8 cellular contexts compared by ENCODE assay signal in the genomic region with DNA sequence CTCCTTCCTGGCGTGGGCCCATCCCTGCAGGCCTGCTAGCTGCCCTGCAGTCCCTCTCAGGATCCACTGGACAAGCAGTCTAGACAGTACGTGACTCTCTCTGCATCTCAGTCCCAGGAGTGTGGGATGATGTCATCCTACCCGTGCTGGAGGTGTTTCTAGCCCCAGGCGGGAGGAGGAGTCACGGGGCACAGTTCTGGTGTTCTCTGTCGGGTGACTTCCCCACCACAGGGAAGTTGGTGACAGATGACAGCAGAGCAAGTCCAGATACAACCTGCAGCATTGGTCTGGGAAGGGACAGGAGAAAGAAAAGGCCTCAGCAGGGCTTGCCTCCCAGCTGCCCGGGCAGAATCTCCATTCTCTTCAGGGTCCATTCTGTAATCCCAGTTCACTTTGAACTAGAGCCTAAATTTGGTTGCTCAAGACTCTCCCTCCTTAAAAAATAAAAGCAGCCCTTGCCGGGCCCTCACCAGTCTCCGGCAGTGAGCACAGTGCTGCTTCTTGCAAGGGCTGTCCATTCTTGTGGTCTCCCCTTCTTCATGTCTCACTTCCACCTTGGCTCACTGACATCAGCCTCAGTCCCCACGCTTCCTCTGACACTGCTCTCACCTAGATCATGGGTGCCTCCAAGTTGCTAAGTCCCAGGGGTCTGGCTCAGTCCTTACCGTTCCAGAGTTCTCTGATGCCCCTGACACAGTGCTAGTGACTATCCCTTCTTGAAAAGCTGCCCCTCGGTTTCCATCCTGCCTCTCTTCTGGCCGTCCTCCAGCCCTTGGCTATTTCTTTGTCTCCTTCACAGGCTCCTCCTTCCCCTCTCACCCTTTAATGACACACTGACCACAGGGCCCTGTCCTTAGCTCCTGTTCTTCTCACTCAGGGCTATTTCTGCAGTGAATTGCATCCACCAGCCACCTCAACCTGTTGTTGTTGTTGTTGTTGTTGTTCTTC. TPM values are rescaled to one million over a fixed set of nuclear protein-coding genes. Genes with fewer than 3 reads are reported as not detected.
A peak's percentile ranks its signal among the peaks of the same experiment; 100 is the strongest.
DNase-seq lines count a peak whose midpoint lies in the region; ATAC-seq and TF ChIP-seq lines count a peak whose summit lies in the region.

No MANE protein-coding gene starts in this region.

- no peaks in the 10 kb centered on the region for H3K27me3 ChIP-seq in BLaER1 treated with 17β-estradiol and CSF1 and Interleukin-3, amounts not matched to agents 10 nM and 100 nM
- H3K27me3 ChIP-seq in hepatocyte, result no peaks in the 10 kb centered on the region

- peaks cover 38 to 55% (median 49%) of the 10 kb centered on the region in 10 experiments for H3K4me1 ChIP-seq in BLaER1 treated with 17β-estradiol and CSF1 and Interleukin-3, amounts not matched to agents 10 nM and 100 nM
- H3K4me1 ChIP-seq in hepatocyte (ENCODE audit: insufficient read depth), result peaks cover 38% of the 10 kb centered on the region

- H3K27ac Mint-ChIP-seq in activated naive CD4-positive, alpha-beta T cell treated with anti-CD3 and anti-CD28 coated beads, Interleukin-2, amount 10 ng/mL, durations not matched to agents 7 days and 5 days, result peak overlapping the region; percentile 61

- H3K4me1 Mint-ChIP-seq in activated naive CD4-positive, alpha-beta T cell treated with anti-CD3 and anti-CD28 coated beads, Interleukin-2, amount 10 ng/mL, durations not matched to agents 7 days and 5 days, result peaks cover 19% of the 10 kb centered on the region

- peak; percentile 95 for ATAC-seq in HG03135 (IDR thresholded peaks at IDR 0.05; ENCODE audit: unreplicated experiment)

- peak overlapping the region; percentile 67 for H3K4me3 Mint-ChIP-seq in activated naive CD4-positive, alpha-beta T cell treated with anti-CD3 and anti-CD28 coated beads, Interleukin-2, amount 10 ng/mL, durations not matched to agents 7 days and 5 days

- H3K36me3 ChIP-seq in BLaER1 treated with 17β-estradiol and CSF1 and Interleukin-3, amounts not matched to agents 10 nM and 100 nM, result no peaks in the 10 kb centered on the region
- no peaks in the 10 kb centered on the region for H3K36me3 ChIP-seq in hepatocyte (replicated peaks; ENCODE audit: insufficient read depth, low read depth)

- H3K9me3 Mint-ChIP-seq in activated naive CD4-positive, alpha-beta T cell treated with anti-CD3 and anti-CD28 coated beads, Interleukin-2, amount 10 ng/mL, durations not matched to agents 7 days and 5 days, result no peaks in the 10 kb centered on the region

- peak overlapping the region; percentile 14 for H2AFZ ChIP-seq in hepatocyte

- 48% methylated on average over 13 of the region's 13 CpGs for WGBS in hepatocyte (ENCODE audit: low lambda C conversion rate, missing lambda C conversion rate)

- H4K20me1 ChIP-seq in BLaER1 treated with 17β-estradiol and CSF1 and Interleukin-3, amounts not matched to agents 10 nM and 100 nM, result no peaks in the 10 kb centered on the region
- H4K20me1 ChIP-seq in hepatocyte (ENCODE audit: insufficient read depth, poor library complexity, severe bottlenecking), result no peaks in the 10 kb centered on the region

- H3K36me3 Mint-ChIP-seq in activated naive CD4-positive, alpha-beta T cell treated with anti-CD3 and anti-CD28 coated beads, Interleukin-2, amount 10 ng/mL, durations not matched to agents 7 days and 5 days, result peaks cover 2% of the 10 kb centered on the region

- no peak for TF ChIP-seq CTCF in hepatocyte (IDR thresholded peaks at IDR 0.05; ENCODE audit: poor library complexity)

- peak overlapping the region in 2 of 11 experiments; percentile 44 to 48; a peak in 2 of 22 replicates for H3K27ac ChIP-seq in BLaER1 treated with 17β-estradiol and CSF1 and Interleukin-3, amounts not matched to agents 10 nM and 100 nM
- peak overlapping the region; percentile 95 for H3K27ac ChIP-seq in hepatocyte

- peak; percentile 72 for DNase-seq in GM19238 (ENCODE audit: insufficient read length, low spot score)
- peak; percentile 34 to 63 for DNase-seq in NOMO-1 (lab: John Stamatoyannopoulos, UW; ENCODE audit: unreplicated experiment in 2 of 2)
- peak; percentile 74 for DNase-seq in activated naive CD4-positive, alpha-beta T cell treated with anti-CD3 and anti-CD28 coated beads, Interleukin-2, amount 10 ng/mL, durations not matched to agents 7 days and 5 days
- peak; percentile 94 for DNase-seq in hepatocyte (ENCODE audit: low spot score)
- peak; percentile 39 to 65 for DNase-seq in stimulated activated CD4-positive, alpha-beta T cell treated with anti-CD3 and anti-CD28 coated beads, Interleukin-15, amount 100 ng/mL, for 48 hours (ENCODE audit: low read depth in 2 of 2)
- DNase-seq in NCI-H446 (lab: John Stamatoyannopoulos, UW), result no peak

- H3K9me2 ChIP-seq in hepatocyte (replicated peaks; ENCODE audit: insufficient read depth), result no peaks in the 10 kb centered on the region

- H3K79me2 ChIP-seq in hepatocyte, result no peaks in the 10 kb centered on the region

- CTCF ChIA-PET in activated naive CD4-positive, alpha-beta T cell treated with anti-CD3 and anti-CD28 coated beads, Interleukin-2, amount 10 ng/mL, durations not matched to agents 7 days and 5 days (lab: Charles Lee), result no interaction called here

- H3K27me3 Mint-ChIP-seq in activated naive CD4-positive, alpha-beta T cell treated with anti-CD3 and anti-CD28 coated beads, Interleukin-2, amount 10 ng/mL, durations not matched to agents 7 days and 5 days, result peaks cover 20% of the 10 kb centered on the region

- no peak overlapping the region for H3K4me3 ChIP-seq in BLaER1 treated with 17β-estradiol and CSF1 and Interleukin-3, amounts not matched to agents 10 nM and 100 nM
- H3K4me3 ChIP-seq in hepatocyte, result no peak overlapping the region

- H3K9ac ChIP-seq in BLaER1 treated with 17β-estradiol and CSF1 and Interleukin-3, amounts not matched to agents 10 nM and 100 nM, result peak overlapping the region in 4 of 11 experiments; percentile 0 to 59 (median 25); a peak in 3 of 22 replicates

- peak overlapping the region; percentile 41 to 80 (median 64) for H3K4me2 ChIP-seq in BLaER1 treated with 17β-estradiol and CSF1 and Interleukin-3, amounts not matched to agents 10 nM and 100 nM
- H3K4me2 ChIP-seq in hepatocyte, result peak overlapping the region; percentile 20

- no peaks in the 10 kb centered on the region for H3K9me3 ChIP-seq in BLaER1 treated with 17β-estradiol and CSF1 and Interleukin-3, amounts not matched to agents 10 nM and 100 nM (replicated peaks in 1 of 11)
- H3K9me3 ChIP-seq in hepatocyte (ENCODE audit: low read depth), result no peaks in the 10 kb centered on the region

RNA-seq across cellular contexts. Expression of a gene that starts 30.8 kb away (rescaled TPM):
- 2.7 and 3.0 TPM in 2 replicates for total RNA-seq in hepatocyte
- 1.5 and 2.5 TPM in 2 replicates for polyA plus RNA-seq in hepatocyte

Comparison
In these comparisons a context has a peak if more than half of its experiments do, and no peak if none do; other contexts are left out.
1. DNase-seq: peak in GM19238 (single experiment), NOMO-1 (2 of 2), activated naive CD4-positive, alpha-beta T cell treated with anti-CD3 and anti-CD28 coated beads, Interleukin-2, amount 10 ng/mL, durations not matched to agents 7 days and 5 days (single experiment), hepatocyte (single experiment) and stimulated activated CD4-positive, alpha-beta T cell treated with anti-CD3 and anti-CD28 coated beads, Interleukin-15, amount 100 ng/mL, for 48 hours (2 of 2); none in NCI-H446 (0 of 2).